7 cellular contexts compared by ENCODE assay signal in the genomic region with DNA sequence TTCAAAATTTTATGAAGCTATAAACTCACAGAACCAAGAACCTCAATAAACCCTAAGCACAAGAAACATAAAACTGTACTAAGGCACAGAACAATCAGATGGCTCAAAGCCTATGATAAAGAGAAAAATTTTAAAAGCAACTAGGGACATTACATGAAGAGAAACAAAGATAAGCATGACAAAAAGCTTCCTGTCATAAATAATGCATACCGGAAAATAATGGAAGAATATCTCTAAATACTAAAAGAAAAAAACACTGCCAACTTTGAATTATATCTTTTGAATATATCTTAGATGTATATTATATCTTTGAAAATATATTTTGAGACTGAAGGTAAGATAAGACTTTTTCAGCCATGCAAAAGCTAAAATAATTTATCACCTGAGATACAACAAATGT. TPM values are rescaled to one million over a fixed set of nuclear protein-coding genes. Genes with fewer than 3 reads are reported as not detected.
"Had no signal": no experiment of that assay in that cellular context is flagged by ENCODE, and none has a peak within 500 bp of the region (broad histone marks: within the 10 kb centered on the region; RNA-seq: fewer than 3 reads in every experiment).

No MANE protein-coding gene starts in this region.

- H3K4me3 ChIP-seq: GM23248, HAP-1 had no signal

- H3K4me1 ChIP-seq: HAP-1 had no signal

- FAIRE-seq: HepG2 had no signal

- DNase-seq: GM23248, GOT3, H7, HFFc6 had no signal

- H3K36me3 ChIP-seq: HAP-1 had no signal

- H3K9me3 ChIP-seq: HAP-1 had no signal

- H3K27ac ChIP-seq: GM23248, HL-60 had no signal

RNA-seq across cellular contexts. Expression of a gene that starts 21.4 kb away (rescaled TPM):
- total RNA-seq: GM23248, HepG2, HFFc6 had no signal
- polyA plus RNA-seq: GM23248, HepG2 had no signal
